10 cellular contexts compared by ENCODE assay signal in the genomic region with DNA sequence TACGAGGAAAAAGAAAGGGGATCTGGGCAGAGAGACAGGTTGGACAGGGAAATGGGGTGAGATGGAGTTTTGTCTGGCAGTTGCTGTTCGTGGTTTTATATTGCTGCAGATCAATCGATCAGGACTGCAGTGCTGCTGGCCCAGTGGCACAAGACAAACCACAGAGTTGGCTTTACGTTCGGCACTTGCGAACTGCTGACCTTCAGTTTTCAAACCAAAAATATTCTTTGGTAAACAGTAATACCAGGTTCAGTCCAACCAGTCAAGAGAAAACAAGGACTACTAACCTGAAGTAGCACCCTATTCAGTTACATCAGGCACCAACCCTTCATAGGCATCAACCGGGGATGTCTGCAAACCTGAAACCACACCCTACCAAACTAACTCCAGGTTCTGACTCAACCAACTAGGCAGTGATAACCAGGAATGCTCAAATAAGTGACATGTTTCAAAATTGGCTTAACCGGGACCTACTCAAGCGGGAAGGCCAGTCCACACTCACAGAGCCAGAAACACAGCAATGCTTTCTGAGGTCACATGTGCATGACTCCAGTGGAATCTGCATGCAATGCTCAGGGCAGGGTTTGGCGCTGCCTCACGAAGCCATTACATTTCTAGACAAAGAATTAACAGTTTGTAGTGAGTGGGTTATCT.
DNase-seq lines count a peak whose midpoint lies in the region; ATAC-seq and TF ChIP-seq lines count a peak whose summit lies in the region.
"Had no signal": no experiment of that assay in that cellular context is flagged by ENCODE, and none has a peak within 500 bp of the region (broad histone marks: within the 10 kb centered on the region; RNA-seq: fewer than 3 reads in every experiment).

No MANE protein-coding gene starts in this region.

- CTCF ChIA-PET in activated naive CD4-positive, alpha-beta T cell treated with anti-CD3 and anti-CD28 coated beads for 36 hours (lab: Charles Lee): interaction anchor here (2.0 to 4.5 kb wide), 2 partner anchors 33 to 159 kb away, joined by 5 to 23 read pairs; no protein-coding TSS in a partner anchor

- peak overlapping the region; percentile 92 for H3K27ac ChIP-seq in mesodermal cell (ENCODE audit: low read depth, low read length, severe bottlenecking)
- H3K27ac ChIP-seq: C4-2B, neutrophil had no signal

- H3K27ac Mint-ChIP-seq in activated naive CD4-positive, alpha-beta T cell treated with anti-CD3 and anti-CD28 coated beads for 36 hours: peak overlapping the region; percentile 17
- peak overlapping the region; percentile 92 for H3K27ac Mint-ChIP-seq in dendritic cell treated with granulocyte-macrophage colony-stimulating factor and Interleukin-4, amounts not matched to agents 40 ng/mL and 50 ng/mL, for 4 days
- H3K27ac Mint-ChIP-seq in type B pancreatic cell: peak overlapping the region; percentile 1

- no peak for TF ChIP-seq CTCF in type B pancreatic cell (conservative IDR thresholded peaks at IDR 0.05)

- H3K27me3 Mint-ChIP-seq in activated naive CD4-positive, alpha-beta T cell treated with anti-CD3 and anti-CD28 coated beads for 36 hours (ENCODE audit: low read depth): no peaks in the 10 kb centered on the region
- no peaks in the 10 kb centered on the region for H3K27me3 Mint-ChIP-seq in dendritic cell treated with granulocyte-macrophage colony-stimulating factor and Interleukin-4, amounts not matched to agents 40 ng/mL and 50 ng/mL, for 4 days
- no peaks in the 10 kb centered on the region for H3K27me3 Mint-ChIP-seq in type B pancreatic cell

- no peaks in the 10 kb centered on the region for H3K9me3 ChIP-seq in mesodermal cell (ENCODE audit: control insufficient read depth, low read length)
- H3K9me3 ChIP-seq: neutrophil had no signal

- peaks cover 51% of the 10 kb centered on the region for H3K4me1 Mint-ChIP-seq in activated naive CD4-positive, alpha-beta T cell treated with anti-CD3 and anti-CD28 coated beads for 36 hours (ENCODE audit: low read depth)
- peaks cover 43% of the 10 kb centered on the region for H3K4me1 Mint-ChIP-seq in dendritic cell treated with granulocyte-macrophage colony-stimulating factor and Interleukin-4, amounts not matched to agents 40 ng/mL and 50 ng/mL, for 4 days (ENCODE audit: low read depth)
- peaks cover 63% of the 10 kb centered on the region for H3K4me1 Mint-ChIP-seq in type B pancreatic cell (ENCODE audit: unreplicated experiment)

- H3K4me3 Mint-ChIP-seq in activated naive CD4-positive, alpha-beta T cell treated with anti-CD3 and anti-CD28 coated beads for 36 hours: no peak overlapping the region
- no peak overlapping the region for H3K4me3 Mint-ChIP-seq in dendritic cell treated with granulocyte-macrophage colony-stimulating factor and Interleukin-4, amounts not matched to agents 40 ng/mL and 50 ng/mL, for 4 days
- H3K4me3 Mint-ChIP-seq in type B pancreatic cell: no peak overlapping the region

- ATAC-seq in HG03432 (IDR thresholded peaks at IDR 0.05; ENCODE audit: unreplicated experiment) (no peak), GM21528 (IDR thresholded peaks at IDR 0.05; ENCODE audit: low FRiP score, unreplicated experiment) (no peak)

- no peaks in the 10 kb centered on the region for H3K9me3 Mint-ChIP-seq in activated naive CD4-positive, alpha-beta T cell treated with anti-CD3 and anti-CD28 coated beads for 36 hours
- H3K9me3 Mint-ChIP-seq in dendritic cell treated with granulocyte-macrophage colony-stimulating factor and Interleukin-4, amounts not matched to agents 40 ng/mL and 50 ng/mL, for 4 days: no peaks in the 10 kb centered on the region
- H3K9me3 Mint-ChIP-seq in type B pancreatic cell: no peaks in the 10 kb centered on the region

- intact Hi-C loops in activated naive CD4-positive, alpha-beta T cell treated with anti-CD3 and anti-CD28 coated beads for 36 hours (cut with micrococcal nuclease): no loop called here
- intact Hi-C loops in dendritic cell treated with granulocyte-macrophage colony-stimulating factor and Interleukin-4, amounts not matched to agents 40 ng/mL and 50 ng/mL, for 4 days (cut with micrococcal nuclease): no loop called here

- peaks cover 17% of the 10 kb centered on the region for H3K36me3 ChIP-seq in mesodermal cell (ENCODE audit: control insufficient read depth, insufficient read depth, low read length)

- H3K4me1 ChIP-seq in mesodermal cell (ENCODE audit: control insufficient read depth, insufficient read depth, low read length, poor library complexity, severe bottlenecking): peaks cover 53% of the 10 kb centered on the region

- 93 to 99% methylated on average over 9 of the region's 11 CpGs for WGBS in mesodermal cell (ENCODE audit: insufficient coverage in 2 of 2), 2 experiments

- H3K4me3 ChIP-seq in mesodermal cell (ENCODE audit: extremely low read depth, insufficient read depth, low read length, poor library complexity, severe bottlenecking): no peak overlapping the region

- DNase-seq in activated naive CD4-positive, alpha-beta T cell treated with anti-CD3 and anti-CD28 coated beads for 36 hours: no peak
- no peak for DNase-seq in activated naive CD4-positive, alpha-beta T cell treated with Interleukin-2 at 50 U/mL for 16 hours
- DNase-seq in type B pancreatic cell (ENCODE audit: extremely low spot score, unreplicated experiment): no peak
- DNase-seq in stimulated activated CD4-positive, alpha-beta T cell treated with anti-CD3 and anti-CD28 coated beads, Interleukin-4, amount 100 ng/mL, for 4 hours: no peak

- peaks cover 4% of the 10 kb centered on the region for H3K36me3 Mint-ChIP-seq in activated naive CD4-positive, alpha-beta T cell treated with anti-CD3 and anti-CD28 coated beads for 36 hours (ENCODE audit: low read depth)
- peaks cover 29% of the 10 kb centered on the region for H3K36me3 Mint-ChIP-seq in dendritic cell treated with granulocyte-macrophage colony-stimulating factor and Interleukin-4, amounts not matched to agents 40 ng/mL and 50 ng/mL, for 4 days (ENCODE audit: low read depth)
- peaks cover 21% of the 10 kb centered on the region for H3K36me3 Mint-ChIP-seq in type B pancreatic cell

Comparison
In these comparisons a context has a peak if more than half of its experiments do, and no peak if none do; other contexts are left out.
1. H3K27ac Mint-ChIP-seq: peak in every context shown above with its lines; median percentile 92 in dendritic cell treated with granulocyte-macrophage colony-stimulating factor and Interleukin-4, amounts not matched to agents 40 ng/mL and 50 ng/mL, for 4 days; 17 in activated naive CD4-positive, alpha-beta T cell treated with anti-CD3 and anti-CD28 coated beads for 36 hours; 1 in type B pancreatic cell.